In genomic region chr1:40096977-40097782, GRCh38 we compare ENCODE assay signal across 8 cellular contexts. TPM values are rescaled to one million over a fixed set of nuclear protein-coding genes. Genes with fewer than 3 reads are reported as not detected.
DNase-seq lines count a peak whose midpoint lies in the region; ATAC-seq and TF ChIP-seq lines count a peak whose summit lies in the region.

PPT1 (minus strand) TSS chr1:40097252; CDS start chr1:40097238, 14 bp downstream.

- H3K36me3 ChIP-seq in gastroesophageal sphincter, result peaks cover 0 to 15% of the 10 kb centered on the region in 2 donors
- no peaks in the 10 kb centered on the region for H3K36me3 ChIP-seq in neutrophil

- DNase-seq in DMS 273 (lab: John Stamatoyannopoulos, UW; ENCODE audit: unreplicated experiment), result peak; percentile 100
- peak; percentile 60 for DNase-seq in LHCN-M2 (ENCODE audit: low read depth)
- DNase-seq in SK-MEL-5 (ENCODE audit: low read depth, low spot score), result peak; percentile 70
- DNase-seq in activated naive CD4-positive, alpha-beta T cell treated with Interleukin-2 at 50 U/mL for 16 hours, result peak; percentile 80
- peak in 48 of 49 donors; percentile 21 to 89 (median 74) for DNase-seq in substantia nigra (lab: John Stamatoyannopoulos, UW)

- peak within 1 kb of the TSS; percentile 49 to 62 for H3K4me3 ChIP-seq in gastroesophageal sphincter
- H3K4me3 ChIP-seq in neutrophil (ENCODE audit: low read depth in 1 of 2, low read length in 1 of 2), result peak within 1 kb of the TSS; percentile 85 to 95

- TF ChIP-seq EP300 in gastroesophageal sphincter (IDR thresholded peaks at IDR 0.05), result no peak

- ATAC-seq in GM21529 (IDR thresholded peaks at IDR 0.05; ENCODE audit: unreplicated experiment), result peak; percentile 84
- ATAC-seq in gastroesophageal sphincter, result peak; percentile 94

- TF ChIP-seq POLR2A in gastroesophageal sphincter (IDR thresholded peaks at IDR 0.05), result peak in 1 of 2 donors; percentile 21

- TF ChIP-seq CTCF in gastroesophageal sphincter (IDR thresholded peaks at IDR 0.05), result peak in 2 of 4 experiments; percentile 11 to 48
- TF ChIP-seq CTCF in neutrophil (IDR thresholded peaks at IDR 0.05), result peak; percentile 21

- H3K27me3 ChIP-seq in gastroesophageal sphincter (peaks cover 9% of the 10 kb centered on the region), neutrophil (no peaks in the 10 kb centered on the region)

- 0% methylated on average over 3 to 24 of the region's 51 CpGs for WGBS in gastroesophageal sphincter (ENCODE audit: low coverage in 1 of 2), 2 donors

- peak within 1 kb of the TSS in 3 of 4 donors; percentile 75 to 80 (median 80) for H3K27ac ChIP-seq in gastroesophageal sphincter
- H3K27ac ChIP-seq in neutrophil, result peak within 1 kb of the TSS; percentile 87
- peak within 1 kb of the TSS; percentile 89 for H3K27ac ChIP-seq in substantia nigra (ENCODE audit: low read depth, low read length, poor library complexity, severe bottlenecking)

- H3K4me1 ChIP-seq in gastroesophageal sphincter (peaks cover 0 to 27% (median 3%) of the 10 kb centered on the region in 3 donors), neutrophil (ENCODE audit: control insufficient read depth in 1 of 2, insufficient read depth in 1 of 2, low read depth in 1 of 2, low read length in 1 of 2) (peaks cover 56 to 57% of the 10 kb centered on the region in 2 experiments)

- H3K9me3 ChIP-seq in gastroesophageal sphincter (peaks cover 0 to under 1% (median 0%) of the 10 kb centered on the region in 3 donors), neutrophil (no peaks in the 10 kb centered on the region)

- in situ Hi-C loops in SK-MEL-5 (cut with HindIII; ENCODE audit: low pct_unique_long_range_greater_than_20kb, low sequenced_read_pairs), result no loop called here

RNA-seq across cellular contexts. Expression of gene PPT1, which starts in this region (rescaled TPM):
- total RNA-seq in LHCN-M2 (2014; rRNA removed) (40.3 and 54.2 TPM in 2 replicates), gastroesophageal sphincter (10 to 100 TPM; 53.0 to 90.6 (median 65.7) TPM)
- 38.1 TPM for polyA plus RNA-seq in LHCN-M2 (2012)
- 110 and 126 TPM in 2 replicates for total RNA-seq in SK-MEL-5 (2014; rRNA removed; shearing (Covaris generic))
- polyA plus RNA-seq in SK-MEL-5 (2015; cell fraction: cytosol; rRNA removed), result 152 and 162 TPM in 2 replicates
- polyA plus RNA-seq in SK-MEL-5 (2015; cell fraction: nucleus; rRNA removed), result 44.2 and 48.9 TPM in 2 replicates

Comparison
In these comparisons a context has a peak if more than half of its experiments do, and no peak if none do; other contexts are left out.
1. Peak in every context shown above with its lines: DNase-seq, ATAC-seq, H3K4me3 ChIP-seq and H3K27ac ChIP-seq.